Comparison of ENCODE assay signal across 30 cellular contexts in genomic region chr1:179823693-179824092, GRCh38.
"Had no signal": no experiment of that assay in that cellular context is flagged by ENCODE, and none has a peak within 500 bp of the region (broad histone marks: within the 10 kb centered on the region; RNA-seq: fewer than 3 reads in every experiment).

No MANE protein-coding gene starts in this region.

- ATAC-seq: activated CD8-positive, alpha-beta T cell treated with anti-CD3 and anti-CD28 coated beads for 36 hours; left lung; stimulated activated memory B cell treated with anti-CD40 and anti-IgM and Interleukin-4, amounts not matched to agents 10 μg/mL and 1 μg/mL and 100 μg/mL, for 72 hours; stimulated activated naive CD8-positive, alpha-beta T cell treated with anti-CD3 and anti-CD28 coated beads, Interleukin-15, amount 100 ng/mL, for 72 hours; T-helper 17 cell had no signal

- H3K27ac ChIP-seq: epithelial cell of prostate, esophagus squamous epithelium, left lung, right lobe of liver, thyroid gland, upper lobe of left lung had no signal

- H3K4me3 ChIP-seq: esophagus squamous epithelium, heart right ventricle, left lung, right lobe of liver, thyroid gland, upper lobe of left lung had no signal

- H3K27me3 Mint-ChIP-seq: activated CD8-positive, alpha-beta T cell treated with anti-CD3 and anti-CD28 coated beads for 36 hours; dendritic cell treated with granulocyte-macrophage colony-stimulating factor and Interleukin-4, amounts not matched to agents 40 ng/mL and 50 ng/mL, for 4 days; progenitor cell of endocrine pancreas had no signal

- H3K4me1 Mint-ChIP-seq: stimulated activated memory B cell treated with anti-CD40 and anti-IgM and Interleukin-4, amounts not matched to agents 10 μg/mL and 1 μg/mL and 100 μg/mL, for 72 hours; stimulated activated naive CD8-positive, alpha-beta T cell treated with anti-CD3 and anti-CD28 coated beads, Interleukin-15, amount 100 ng/mL, for 72 hours; T-helper 17 cell had no signal

- H3K4me3 Mint-ChIP-seq: activated CD8-positive, alpha-beta T cell treated with anti-CD3 and anti-CD28 coated beads for 36 hours; activated T-helper 1 cell treated with anti-CD3 and anti-CD28 coated beads, Interleukin-12 subunit alpha, Interleukin-12 subunit beta, Interleukin-2, Interleukin-4 antibody, amounts not matched to agents 30 ng/mL and 10 ng/mL and 1 ng/mL, durations not matched to agents 14 hours and 24 hours and 36 hours; dendritic cell treated with granulocyte-macrophage colony-stimulating factor and Interleukin-4, amounts not matched to agents 40 ng/mL and 50 ng/mL, for 4 days; naive thymus-derived CD4-positive, alpha-beta T cell; stimulated activated memory B cell treated with anti-CD40 and anti-IgM and Interleukin-4, amounts not matched to agents 10 μg/mL and 1 μg/mL and 100 μg/mL, for 72 hours; stimulated activated naive CD8-positive, alpha-beta T cell treated with anti-CD3 and anti-CD28 coated beads, Interleukin-15, amount 100 ng/mL, for 72 hours; T-helper 17 cell had no signal

- H3K27ac Mint-ChIP-seq: activated CD8-positive, alpha-beta T cell treated with anti-CD3 and anti-CD28 coated beads for 36 hours; activated T-helper 1 cell treated with anti-CD3 and anti-CD28 coated beads, Interleukin-12 subunit alpha, Interleukin-12 subunit beta, Interleukin-2, Interleukin-4 antibody, amounts not matched to agents 30 ng/mL and 10 ng/mL and 1 ng/mL, durations not matched to agents 14 hours and 24 hours and 36 hours; dendritic cell treated with granulocyte-macrophage colony-stimulating factor and Interleukin-4, amounts not matched to agents 40 ng/mL and 50 ng/mL, for 4 days; progenitor cell of endocrine pancreas; stimulated activated memory B cell treated with anti-CD40 and anti-IgM and Interleukin-4, amounts not matched to agents 10 μg/mL and 1 μg/mL and 100 μg/mL, for 72 hours; stimulated activated naive CD8-positive, alpha-beta T cell treated with anti-CD3 and anti-CD28 coated beads, Interleukin-15, amount 100 ng/mL, for 72 hours; T-helper 17 cell had no signal

- H3K9me3 Mint-ChIP-seq: activated CD8-positive, alpha-beta T cell treated with anti-CD3 and anti-CD28 coated beads for 36 hours; activated T-helper 1 cell treated with anti-CD3 and anti-CD28 coated beads, Interleukin-12 subunit alpha, Interleukin-12 subunit beta, Interleukin-2, Interleukin-4 antibody, amounts not matched to agents 30 ng/mL and 10 ng/mL and 1 ng/mL, durations not matched to agents 14 hours and 24 hours and 36 hours; dendritic cell treated with granulocyte-macrophage colony-stimulating factor and Interleukin-4, amounts not matched to agents 40 ng/mL and 50 ng/mL, for 4 days; naive thymus-derived CD4-positive, alpha-beta T cell; stimulated activated memory B cell treated with anti-CD40 and anti-IgM and Interleukin-4, amounts not matched to agents 10 μg/mL and 1 μg/mL and 100 μg/mL, for 72 hours; stimulated activated naive CD8-positive, alpha-beta T cell treated with anti-CD3 and anti-CD28 coated beads, Interleukin-15, amount 100 ng/mL, for 72 hours had no signal

- H3K36me3 Mint-ChIP-seq: naive thymus-derived CD4-positive, alpha-beta T cell; stimulated activated memory B cell treated with anti-CD40 and anti-IgM and Interleukin-4, amounts not matched to agents 10 μg/mL and 1 μg/mL and 100 μg/mL, for 72 hours had no signal

- DNase-seq: activated CD4-positive, alpha-beta T cell treated with anti-CD3 and anti-CD28 coated beads, Interleukin-2, amount 50 U/mL, for 1 hour; activated CD8-positive, alpha-beta T cell treated with anti-CD3 and anti-CD28 coated beads for 36 hours; activated gamma-delta T cell treated with Interleukin-2 at 50 U/mL for 16 hours; activated naive CD4-positive, alpha-beta T cell treated with anti-CD3 and anti-CD28 coated beads, Interleukin-2, amount 50 U/mL, for 16 hours; activated T-cell treated with anti-CD3 and anti-CD28 coated beads, Interleukin-2, amount 50 U/mL, for 1 hour; amniotic stem cell; caudate nucleus; effector CD4-positive, alpha-beta T cell; esophagus squamous epithelium; foreskin melanocyte; heart right ventricle; left lung; SK-N-SH; small intestine; stimulated activated CD4-positive, alpha-beta T cell treated with anti-CD3 and anti-CD28 coated beads, Interleukin-1b, Interleukin-23, amount 100 ng/mL, for 48 hours; stimulated activated CD4-positive, alpha-beta T cell treated with anti-CD3 and anti-CD28 coated beads, Interleukin-4, amount 100 ng/mL, for 4 hours; stimulated activated CD8-positive, alpha-beta memory T cell treated with anti-CD3 and anti-CD28 coated beads, Interleukin-4, amount 100 ng/mL, for 48 hours; stimulated activated naive CD8-positive, alpha-beta T cell treated with anti-CD3 and anti-CD28 coated beads, Interleukin-15, amount 100 ng/mL, for 72 hours; substantia nigra; T-helper 17 cell; T1000; thyroid gland had no signal
